In genomic region chr3:118501152-118501551, GRCh38 we compare ENCODE assay signal across 8 cellular contexts.
DNase-seq lines count a peak whose midpoint lies in the region; ATAC-seq and TF ChIP-seq lines count a peak whose summit lies in the region.

No MANE protein-coding gene starts in this region.

- H3K4me1 ChIP-seq in NT2/D1 (ENCODE audit: insufficient read depth, insufficient read length) (no peaks in the 10 kb centered on the region), foreskin keratinocyte (peaks cover 7% of the 10 kb centered on the region)

- H3K9ac ChIP-seq in NT2/D1 (ENCODE audit: insufficient read length, low read depth): no peak overlapping the region

- no peaks in the 10 kb centered on the region for H3K9me3 ChIP-seq in NT2/D1 (ENCODE audit: insufficient read depth, low read length)

- H3K27me3 ChIP-seq in NT2/D1 (ENCODE audit: insufficient read depth, insufficient read length): no peaks in the 10 kb centered on the region
- no peaks in the 10 kb centered on the region for H3K27me3 ChIP-seq in foreskin keratinocyte

- no peaks in the 10 kb centered on the region for H3K36me3 ChIP-seq in NT2/D1 (ENCODE audit: insufficient read depth, insufficient read length, low read length)

- no peak overlapping the region for H3K4me3 ChIP-seq in NT2/D1 (ENCODE audit: insufficient read length, low read depth)
- no peak overlapping the region for H3K4me3 ChIP-seq in retinal pigment epithelial cell (ENCODE audit: low read length)

- TF ChIP-seq POLR2A in GM18505 (IDR thresholded peaks at IDR 0.05; ENCODE audit: borderline replicate concordance, extremely low read depth, insufficient read depth, insufficient read length): no peak

- DNase-seq in H4 (ENCODE audit: low spot score) (peak; percentile 91), NT2/D1 (ENCODE audit: low read depth, low spot score) (peak; percentile 28), foreskin keratinocyte (peak in 1 of 2 donors; percentile 4), retinal pigment epithelial cell (ENCODE audit: low read depth) (peak; percentile 26), cortex of kidney (lab: John Stamatoyannopoulos, UW) (no peak)
- DNase-seq in central memory CD4-positive, alpha-beta T cell: no peak

- ATAC-seq in foreskin keratinocyte (peak; percentile 48), GM19023 (IDR thresholded peaks at IDR 0.05; ENCODE audit: unreplicated experiment) (no peak), GM18505 (IDR thresholded peaks at IDR 0.05; ENCODE audit: unreplicated experiment) (no peak)

- no peak overlapping the region for H3K27ac ChIP-seq in foreskin keratinocyte

- TF ChIP-seq CTCF in foreskin keratinocyte (conservative IDR thresholded peaks at IDR 0.05): no peak
- peak; percentile 27 for TF ChIP-seq CTCF in retinal pigment epithelial cell (conservative IDR thresholded peaks at IDR 0.05; ENCODE audit: low read depth, low read length)

Comparison
In these comparisons a context has a peak if more than half of its experiments do, and no peak if none do; other contexts are left out.
1. DNase-seq: peak in H4 (single experiment), NT2/D1 (single experiment) and retinal pigment epithelial cell (single experiment); none in central memory CD4-positive, alpha-beta T cell (single experiment) and cortex of kidney (single experiment).